Comparison of ENCODE assay signal across 1 cellular context in the genomic region with DNA sequence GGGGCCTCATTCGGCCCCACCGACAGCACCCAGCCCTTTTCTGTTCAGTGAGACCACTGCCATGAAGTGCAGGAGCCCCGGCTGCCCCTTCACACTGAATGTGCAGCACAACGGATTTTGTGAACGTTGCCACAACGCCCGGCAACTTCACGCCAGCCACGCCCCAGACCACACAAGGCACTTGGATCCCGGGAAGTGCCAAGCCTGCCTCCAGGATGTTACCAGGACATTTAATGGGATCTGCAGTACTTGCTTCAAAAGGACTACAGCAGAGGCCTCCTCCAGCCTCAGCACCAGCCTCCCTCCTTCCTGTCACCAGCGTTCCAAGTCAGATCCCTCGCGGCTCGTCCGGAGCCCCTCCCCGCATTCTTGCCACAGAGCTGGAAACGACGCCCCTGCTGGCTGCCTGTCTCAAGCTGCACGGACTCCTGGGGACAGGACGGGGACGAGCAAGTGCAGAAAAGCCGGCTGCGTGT.
TF ChIP-seq lines count a peak whose summit lies in the region.

No MANE protein-coding gene starts in this region.

TF ChIP-seq in SK-N-SH treated with all-trans-retinoic acid at 6 μM for 48 hours, 23 proteins besides CTCF, POLR2A, EP300 and RAD21 (continued from another document):
- TF ChIP-seq, protein P1, sequence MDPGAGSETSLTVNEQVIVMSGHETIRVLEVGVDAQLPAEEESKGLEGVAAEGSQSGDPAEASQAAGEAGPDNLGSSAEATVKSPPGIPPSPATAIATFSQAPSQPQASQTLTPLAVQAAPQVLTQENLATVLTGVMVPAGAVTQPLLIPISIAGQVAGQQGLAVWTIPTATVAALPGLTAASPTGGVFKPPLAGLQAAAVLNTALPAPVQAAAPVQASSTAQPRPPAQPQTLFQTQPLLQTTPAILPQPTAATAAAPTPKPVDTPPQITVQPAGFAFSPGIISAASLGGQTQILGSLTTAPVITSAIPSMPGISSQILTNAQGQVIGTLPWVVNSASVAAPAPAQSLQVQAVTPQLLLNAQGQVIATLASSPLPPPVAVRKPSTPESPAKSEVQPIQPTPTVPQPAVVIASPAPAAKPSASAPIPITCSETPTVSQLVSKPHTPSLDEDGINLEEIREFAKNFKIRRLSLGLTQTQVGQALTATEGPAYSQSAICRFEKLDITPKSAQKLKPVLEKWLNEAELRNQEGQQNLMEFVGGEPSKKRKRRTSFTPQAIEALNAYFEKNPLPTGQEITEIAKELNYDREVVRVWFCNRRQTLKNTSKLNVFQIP (CRISPR knock-in tag; IDR thresholded peaks at IDR 0.05; ENCODE audit: borderline replicate concordance, low read depth) = no peak
- no peak for TF ChIP-seq TCF4 (CRISPR knock-in tag; IDR thresholded peaks at IDR 0.05; ENCODE audit: borderline replicate concordance)
- TF ChIP-seq, protein P2, sequence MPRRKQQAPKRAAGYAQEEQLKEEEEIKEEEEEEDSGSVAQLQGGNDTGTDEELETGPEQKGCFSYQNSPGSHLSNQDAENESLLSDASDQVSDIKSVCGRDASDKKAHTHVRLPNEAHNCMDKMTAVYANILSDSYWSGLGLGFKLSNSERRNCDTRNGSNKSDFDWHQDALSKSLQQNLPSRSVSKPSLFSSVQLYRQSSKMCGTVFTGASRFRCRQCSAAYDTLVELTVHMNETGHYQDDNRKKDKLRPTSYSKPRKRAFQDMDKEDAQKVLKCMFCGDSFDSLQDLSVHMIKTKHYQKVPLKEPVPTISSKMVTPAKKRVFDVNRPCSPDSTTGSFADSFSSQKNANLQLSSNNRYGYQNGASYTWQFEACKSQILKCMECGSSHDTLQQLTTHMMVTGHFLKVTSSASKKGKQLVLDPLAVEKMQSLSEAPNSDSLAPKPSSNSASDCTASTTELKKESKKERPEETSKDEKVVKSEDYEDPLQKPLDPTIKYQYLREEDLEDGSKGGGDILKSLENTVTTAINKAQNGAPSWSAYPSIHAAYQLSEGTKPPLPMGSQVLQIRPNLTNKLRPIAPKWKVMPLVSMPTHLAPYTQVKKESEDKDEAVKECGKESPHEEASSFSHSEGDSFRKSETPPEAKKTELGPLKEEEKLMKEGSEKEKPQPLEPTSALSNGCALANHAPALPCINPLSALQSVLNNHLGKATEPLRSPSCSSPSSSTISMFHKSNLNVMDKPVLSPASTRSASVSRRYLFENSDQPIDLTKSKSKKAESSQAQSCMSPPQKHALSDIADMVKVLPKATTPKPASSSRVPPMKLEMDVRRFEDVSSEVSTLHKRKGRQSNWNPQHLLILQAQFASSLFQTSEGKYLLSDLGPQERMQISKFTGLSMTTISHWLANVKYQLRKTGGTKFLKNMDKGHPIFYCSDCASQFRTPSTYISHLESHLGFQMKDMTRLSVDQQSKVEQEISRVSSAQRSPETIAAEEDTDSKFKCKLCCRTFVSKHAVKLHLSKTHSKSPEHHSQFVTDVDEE (CRISPR knock-in tag; IDR thresholded peaks at IDR 0.05) = no peak
